ENCODE assay signal across 1 cellular context in the genomic region with DNA sequence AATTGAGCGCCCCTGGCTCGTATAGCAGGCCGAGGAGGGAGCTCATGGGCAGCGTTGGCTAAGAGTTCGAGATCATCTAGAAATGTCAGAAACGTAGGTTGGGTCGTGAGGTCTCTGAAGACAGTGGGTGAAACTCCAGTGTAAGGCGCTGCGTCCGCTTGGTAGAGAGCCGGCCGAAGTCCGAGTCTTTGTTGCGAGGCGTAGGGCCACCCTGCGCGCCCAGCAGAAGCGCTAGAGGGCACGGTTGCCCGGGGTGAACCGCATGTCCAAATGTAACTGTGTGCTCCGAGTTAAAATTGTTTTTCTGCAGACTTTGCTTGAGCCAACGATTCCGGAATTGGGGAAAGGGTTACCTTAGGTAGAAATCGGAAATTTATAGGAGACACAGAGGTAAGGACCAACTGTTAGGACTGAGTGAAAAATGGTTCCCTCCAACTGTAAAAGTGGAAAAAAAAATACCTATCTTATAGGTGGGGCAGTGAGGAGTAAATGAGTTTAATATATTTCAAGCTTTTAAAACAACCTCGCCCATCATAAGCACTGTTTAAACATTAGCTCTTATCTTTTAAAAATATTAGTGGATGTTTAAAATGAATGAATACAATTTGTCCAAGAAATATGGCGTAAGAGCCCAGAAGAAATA.
TF ChIP-seq lines count a peak whose summit lies in the region.

No MANE protein-coding gene starts in this region.

TF ChIP-seq in K562, 482 proteins besides CTCF, POLR2A, EP300 and RAD21 (continued from another document):
- TF ChIP-seq, protein P1, sequence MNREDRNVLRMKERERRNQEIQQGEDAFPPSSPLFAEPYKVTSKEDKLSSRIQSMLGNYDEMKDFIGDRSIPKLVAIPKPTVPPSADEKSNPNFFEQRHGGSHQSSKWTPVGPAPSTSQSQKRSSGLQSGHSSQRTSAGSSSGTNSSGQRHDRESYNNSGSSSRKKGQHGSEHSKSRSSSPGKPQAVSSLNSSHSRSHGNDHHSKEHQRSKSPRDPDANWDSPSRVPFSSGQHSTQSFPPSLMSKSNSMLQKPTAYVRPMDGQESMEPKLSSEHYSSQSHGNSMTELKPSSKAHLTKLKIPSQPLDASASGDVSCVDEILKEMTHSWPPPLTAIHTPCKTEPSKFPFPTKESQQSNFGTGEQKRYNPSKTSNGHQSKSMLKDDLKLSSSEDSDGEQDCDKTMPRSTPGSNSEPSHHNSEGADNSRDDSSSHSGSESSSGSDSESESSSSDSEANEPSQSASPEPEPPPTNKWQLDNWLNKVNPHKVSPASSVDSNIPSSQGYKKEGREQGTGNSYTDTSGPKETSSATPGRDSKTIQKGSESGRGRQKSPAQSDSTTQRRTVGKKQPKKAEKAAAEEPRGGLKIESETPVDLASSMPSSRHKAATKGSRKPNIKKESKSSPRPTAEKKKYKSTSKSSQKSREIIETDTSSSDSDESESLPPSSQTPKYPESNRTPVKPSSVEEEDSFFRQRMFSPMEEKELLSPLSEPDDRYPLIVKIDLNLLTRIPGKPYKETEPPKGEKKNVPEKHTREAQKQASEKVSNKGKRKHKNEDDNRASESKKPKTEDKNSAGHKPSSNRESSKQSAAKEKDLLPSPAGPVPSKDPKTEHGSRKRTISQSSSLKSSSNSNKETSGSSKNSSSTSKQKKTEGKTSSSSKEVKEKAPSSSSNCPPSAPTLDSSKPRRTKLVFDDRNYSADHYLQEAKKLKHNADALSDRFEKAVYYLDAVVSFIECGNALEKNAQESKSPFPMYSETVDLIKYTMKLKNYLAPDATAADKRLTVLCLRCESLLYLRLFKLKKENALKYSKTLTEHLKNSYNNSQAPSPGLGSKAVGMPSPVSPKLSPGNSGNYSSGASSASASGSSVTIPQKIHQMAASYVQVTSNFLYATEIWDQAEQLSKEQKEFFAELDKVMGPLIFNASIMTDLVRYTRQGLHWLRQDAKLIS (CRISPR knock-in tag; IDR thresholded peaks at IDR 0.05), result 0 out of 2 replicates have a peak, but pooled peaks have one; percentile 43
- no peak for TF ChIP-seq PRMT5 (CRISPR knock-in tag; IDR thresholded peaks at IDR 0.05)
- TF ChIP-seq, protein P2, sequence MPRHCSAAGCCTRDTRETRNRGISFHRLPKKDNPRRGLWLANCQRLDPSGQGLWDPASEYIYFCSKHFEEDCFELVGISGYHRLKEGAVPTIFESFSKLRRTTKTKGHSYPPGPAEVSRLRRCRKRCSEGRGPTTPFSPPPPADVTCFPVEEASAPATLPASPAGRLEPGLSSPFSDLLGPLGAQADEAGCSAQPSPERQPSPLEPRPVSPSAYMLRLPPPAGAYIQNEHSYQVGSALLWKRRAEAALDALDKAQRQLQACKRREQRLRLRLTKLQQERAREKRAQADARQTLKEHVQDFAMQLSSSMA (CRISPR knock-in tag; IDR thresholded peaks at IDR 0.05), result no peak
- 0 out of 2 replicates have a peak, but pooled peaks have one; percentile 49 for TF ChIP-seq MIER1 (IDR thresholded peaks at IDR 0.05; ENCODE audit: low read depth)
- TF ChIP-seq ZNF384 (IDR thresholded peaks at IDR 0.05; ENCODE audit: low read depth, low read length), result peak; percentile 12; the same call in 1 of the 2 replicates
- no peak for TF ChIP-seq SRSF9 (IDR thresholded peaks at IDR 0.05; ENCODE audit: borderline replicate concordance, low read depth, low read length)
- no peak for TF ChIP-seq NR2C1 (IDR thresholded peaks at IDR 0.05)
- TF ChIP-seq NR2C1 (tag; IDR thresholded peaks at IDR 0.05), result 0 out of 2 replicates have a peak, but pooled peaks have one; percentile 24
- no peak for TF ChIP-seq KAT8 (IDR thresholded peaks at IDR 0.05; ENCODE audit: low read depth)
- TF ChIP-seq MYC (IDR thresholded peaks at IDR 0.05; ENCODE audit: low read depth, low read length), result peak; percentile 84
- TF ChIP-seq MYC (CRISPR knock-in tag; IDR thresholded peaks at IDR 0.05; ENCODE audit: borderline replicate concordance, low read depth), result no peak
- TF ChIP-seq PHF21A (IDR thresholded peaks at IDR 0.05; ENCODE audit: borderline replicate concordance, low read depth), result no peak
- TF ChIP-seq, protein P3, sequence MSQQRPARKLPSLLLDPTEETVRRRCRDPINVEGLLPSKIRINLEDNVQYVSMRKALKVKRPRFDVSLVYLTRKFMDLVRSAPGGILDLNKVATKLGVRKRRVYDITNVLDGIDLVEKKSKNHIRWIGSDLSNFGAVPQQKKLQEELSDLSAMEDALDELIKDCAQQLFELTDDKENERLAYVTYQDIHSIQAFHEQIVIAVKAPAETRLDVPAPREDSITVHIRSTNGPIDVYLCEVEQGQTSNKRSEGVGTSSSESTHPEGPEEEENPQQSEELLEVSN (IDR thresholded peaks at IDR 0.05; ENCODE audit: borderline replicate concordance in 1 of 2, extremely low read depth in 1 of 2, insufficient read depth in 1 of 2, insufficient read length in 1 of 2, low read depth in 1 of 2, low read length in 1 of 2, poor library complexity in 1 of 2, severe bottlenecking in 1 of 2), result peak in 1 of 2 experiments; percentile 69
- TF ChIP-seq GATAD2A (IDR thresholded peaks at IDR 0.05), result peak; percentile 18; the same call in 1 of the 2 replicates
- no peak; the same call in 1 of the 2 replicates for TF ChIP-seq MTA1 (IDR thresholded peaks at IDR 0.05; ENCODE audit: borderline replicate concordance)
- TF ChIP-seq CBX3 (IDR thresholded peaks at IDR 0.05; ENCODE audit: borderline replicate concordance in 1 of 2, low read length in 2 of 2), result peak in 1 of 2 experiments; percentile 60; a peak in 1 of 3 replicates
- peak; percentile 16; the same call in 1 of the 2 replicates for TF ChIP-seq HDAC2 (IDR thresholded peaks at IDR 0.05)
- TF ChIP-seq DPF2 (IDR thresholded peaks at IDR 0.05), result no peak
- TF ChIP-seq ZNF668 (CRISPR knock-in tag; IDR thresholded peaks at IDR 0.05), result 0 out of 2 replicates have a peak, but pooled peaks have one; percentile 15
- peak; percentile 50 for TF ChIP-seq TAF1 (IDR thresholded peaks at IDR 0.05; ENCODE audit: control insufficient read depth, extremely low read depth, insufficient read depth, low read length, severe bottlenecking)
- TF ChIP-seq SIX5 (IDR thresholded peaks at IDR 0.05; ENCODE audit: borderline replicate concordance in 1 of 2, insufficient read depth in 1 of 2, low read depth in 1 of 2, low read length in 2 of 2), result no peak
- no peak for TF ChIP-seq PHF20 (IDR thresholded peaks at IDR 0.05; ENCODE audit: partially characterized antibody)
- TF ChIP-seq ZNF695 (CRISPR knock-in tag; IDR thresholded peaks at IDR 0.05), result no peak
- no peak for TF ChIP-seq WHSC1 (IDR thresholded peaks at IDR 0.05; ENCODE audit: low read length)
- TF ChIP-seq TCF3 (CRISPR knock-in tag; IDR thresholded peaks at IDR 0.05), result 0 out of 2 replicates have a peak, but pooled peaks have one; percentile 18
- TF ChIP-seq, protein P4, sequence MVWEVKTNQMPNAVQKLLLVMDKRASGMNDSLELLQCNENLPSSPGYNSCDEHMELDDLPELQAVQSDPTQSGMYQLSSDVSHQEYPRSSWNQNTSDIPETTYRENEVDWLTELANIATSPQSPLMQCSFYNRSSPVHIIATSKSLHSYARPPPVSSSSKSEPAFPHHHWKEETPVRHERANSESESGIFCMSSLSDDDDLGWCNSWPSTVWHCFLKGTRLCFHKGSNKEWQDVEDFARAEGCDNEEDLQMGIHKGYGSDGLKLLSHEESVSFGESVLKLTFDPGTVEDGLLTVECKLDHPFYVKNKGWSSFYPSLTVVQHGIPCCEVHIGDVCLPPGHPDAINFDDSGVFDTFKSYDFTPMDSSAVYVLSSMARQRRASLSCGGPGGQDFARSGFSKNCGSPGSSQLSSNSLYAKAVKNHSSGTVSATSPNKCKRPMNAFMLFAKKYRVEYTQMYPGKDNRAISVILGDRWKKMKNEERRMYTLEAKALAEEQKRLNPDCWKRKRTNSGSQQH (CRISPR knock-in tag; IDR thresholded peaks at IDR 0.05), result no peak
- TF ChIP-seq ADNP (tag; IDR thresholded peaks at IDR 0.05), result peak; percentile 39; the same call in 1 of the 2 replicates
- TF ChIP-seq KAT2B (IDR thresholded peaks at IDR 0.05; ENCODE audit: low read depth, low read length), result no peak
- peak; percentile 80 for TF ChIP-seq MYNN (IDR thresholded peaks at IDR 0.05)
- no peak for TF ChIP-seq MYNN (CRISPR knock-in tag; IDR thresholded peaks at IDR 0.05)
- TF ChIP-seq MTA2 (IDR thresholded peaks at IDR 0.05; ENCODE audit: low read depth), result peak; percentile 34; the same call in 1 of the 2 replicates
- peak; percentile 64; the same call in 1 of the 2 replicates for TF ChIP-seq L3MBTL2 (IDR thresholded peaks at IDR 0.05)
